9 cellular contexts compared by ENCODE assay signal in genomic region chr1:4825841-4826450, GRCh38.
DNase-seq lines count a peak whose midpoint lies in the region; ATAC-seq, FAIRE-seq and TF ChIP-seq lines count a peak whose summit lies in the region.
"Had no signal": no experiment of that assay in that cellular context is flagged by ENCODE, and none has a peak within 500 bp of the region (broad histone marks: within the 10 kb centered on the region; RNA-seq: fewer than 3 reads in every experiment).

No MANE protein-coding gene starts in this region.

- peak; percentile 70 for TF ChIP-seq CTCF in kidney (IDR thresholded peaks at IDR 0.05; ENCODE audit: borderline replicate concordance, extremely low read depth, insufficient read depth)

- no peak overlapping the region for H3K4me3 ChIP-seq in kidney (ENCODE audit: low read length in 2 of 2)

- no peak overlapping the region for H3K27ac ChIP-seq in kidney (ENCODE audit: low read depth in 2 of 2, low read length in 2 of 2)

- H3K4me1 ChIP-seq in kidney (ENCODE audit: control insufficient read depth in 1 of 2, insufficient read depth in 1 of 2, low read depth in 1 of 2, low read length in 2 of 2), result no peaks in the 10 kb centered on the region

- FAIRE-seq in GM19239 (lab: Jason Lieb, UNC), result peak; percentile 28
- FAIRE-seq in kidney (lab: Jason Lieb, UNC), result no peak
- FAIRE-seq: TTC549 had no signal

- H3K9me3 ChIP-seq in kidney (ENCODE audit: control insufficient read depth in 1 of 2, low read length in 2 of 2), result peaks cover 0 to 6% of the 10 kb centered on the region in 2 donors

- no peaks in the 10 kb centered on the region for H3K36me3 ChIP-seq in kidney (ENCODE audit: control insufficient read depth in 1 of 2, insufficient read depth in 2 of 2, low read length in 2 of 2)

- DNase-seq in Ammon's horn (ENCODE audit: low spot score), result peak; percentile 76
- peak; percentile 26 for DNase-seq in GM19239 (ENCODE audit: insufficient read length, low spot score)
- DNase-seq in RPMI7951 (ENCODE audit: low read depth), result peak; percentile 51
- DNase-seq in kidney, result no peak
- DNase-seq in LoVo (ENCODE audit: low spot score), result no peak
- DNase-seq in activated CD4-positive, CD25-positive, alpha-beta regulatory T cell (lab: John Stamatoyannopoulos, UW), result no peak
- DNase-seq in cerebellar nuclear complex (lab: John Stamatoyannopoulos, UW), result no peak

- intact Hi-C loops in kidney (cut with DNase I), result no loop called here

- H3K9ac ChIP-seq in kidney (ENCODE audit: low read length in 2 of 2), result no peak overlapping the region

- no peak for ATAC-seq in HG03469 (IDR thresholded peaks at IDR 0.05; ENCODE audit: unreplicated experiment)

Comparison
In these comparisons a context has a peak if more than half of its experiments do, and no peak if none do; other contexts are left out.
1. DNase-seq: peak in Ammon's horn (single experiment), GM19239 (single experiment) and RPMI7951 (single experiment); none in kidney (single experiment), LoVo (single experiment), activated CD4-positive, CD25-positive, alpha-beta regulatory T cell (0 of 4) and cerebellar nuclear complex (0 of 2).